In the genomic region with DNA sequence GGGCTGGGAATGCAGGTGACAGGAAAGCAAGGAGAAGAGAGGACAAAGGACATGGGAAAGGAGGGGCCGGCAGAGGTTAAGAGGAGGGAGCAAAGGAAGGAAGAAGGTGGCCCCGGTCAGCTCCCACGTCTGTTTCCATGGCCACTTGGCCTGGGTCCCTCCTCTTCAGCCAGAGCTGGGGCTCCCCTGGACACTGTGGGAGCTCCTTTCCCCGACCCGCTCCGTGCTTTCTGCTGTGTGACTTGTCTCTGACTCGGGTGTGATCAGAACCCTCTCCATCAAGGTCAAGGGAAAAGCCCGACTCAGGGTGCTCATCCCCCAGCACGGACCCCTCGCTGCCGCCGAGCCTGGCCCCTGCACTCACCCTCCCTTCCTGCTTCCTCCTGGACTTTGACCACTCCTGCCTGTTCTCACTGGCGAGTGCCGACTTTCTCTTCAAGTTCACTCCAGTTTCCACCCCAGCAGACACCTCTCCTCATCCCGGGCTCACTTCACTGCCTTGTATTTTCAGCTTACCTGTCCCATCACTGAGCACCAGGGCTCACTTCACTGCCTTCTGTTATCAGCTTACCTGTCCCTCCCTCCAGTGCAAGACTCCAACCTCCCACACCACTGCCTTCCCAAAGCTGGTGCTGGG, we compare ENCODE assay signal across 32 cellular contexts.
A peak's percentile ranks its signal among the peaks of the same experiment; 100 is the strongest.
DNase-seq lines count a peak whose midpoint lies in the region; ATAC-seq and TF ChIP-seq lines count a peak whose summit lies in the region.
"Had no signal": no experiment of that assay in that cellular context is flagged by ENCODE, and none has a peak within 500 bp of the region (broad histone marks: within the 10 kb centered on the region; RNA-seq: fewer than 3 reads in every experiment).

No MANE protein-coding gene starts in this region.

- peak overlapping the region; percentile 48 for H3K27ac Mint-ChIP-seq in activated CD8-positive, alpha-beta T cell treated with anti-CD3 and anti-CD28 coated beads, Interleukin-2, amount 10 ng/mL, durations not matched to agents 7 days and 5 days
- no peak overlapping the region for H3K27ac Mint-ChIP-seq in activated CD8-positive, alpha-beta T cell treated with anti-CD3 and anti-CD28 coated beads for 36 hours
- H3K27ac Mint-ChIP-seq in neural crest cell (ENCODE audit: unreplicated experiment) = peak overlapping the region; percentile 73
- H3K27ac Mint-ChIP-seq in glutamatergic neuron (ENCODE audit: unreplicated experiment) = no peak overlapping the region
- H3K27ac Mint-ChIP-seq: activated B cell treated with CpG ODN at 0.5 μM for 24 hours; activated naive CD4-positive, alpha-beta T cell treated with anti-CD3 and anti-CD28 coated beads, Interleukin-2, amount 50 U/mL, for 24 hours had no signal

- H3K36me3 Mint-ChIP-seq in activated CD8-positive, alpha-beta T cell treated with anti-CD3 and anti-CD28 coated beads, Interleukin-2, amount 10 ng/mL, durations not matched to agents 7 days and 5 days (ENCODE audit: low read depth) = no peaks in the 10 kb centered on the region
- no peaks in the 10 kb centered on the region for H3K36me3 Mint-ChIP-seq in activated CD8-positive, alpha-beta T cell treated with anti-CD3 and anti-CD28 coated beads for 36 hours (ENCODE audit: low read depth)
- H3K36me3 Mint-ChIP-seq in neural crest cell (ENCODE audit: low read depth) (no peaks in the 10 kb centered on the region), glutamatergic neuron (ENCODE audit: unreplicated experiment) (no peaks in the 10 kb centered on the region)

- POLR2A ChIA-PET in activated CD8-positive, alpha-beta T cell treated with anti-CD3 and anti-CD28 coated beads, Interleukin-2, amount 10 ng/mL, durations not matched to agents 7 days and 5 days (lab: Charles Lee) = no interaction called here
- POLR2A ChIA-PET in activated CD8-positive, alpha-beta T cell treated with anti-CD3 and anti-CD28 coated beads for 36 hours (lab: Charles Lee) = no interaction called here

- H3K4me3 Mint-ChIP-seq in activated CD8-positive, alpha-beta T cell treated with anti-CD3 and anti-CD28 coated beads, Interleukin-2, amount 10 ng/mL, durations not matched to agents 7 days and 5 days = no peak overlapping the region
- no peak overlapping the region for H3K4me3 Mint-ChIP-seq in activated CD8-positive, alpha-beta T cell treated with anti-CD3 and anti-CD28 coated beads for 36 hours
- H3K4me3 Mint-ChIP-seq in neural crest cell (no peak overlapping the region), glutamatergic neuron (ENCODE audit: unreplicated experiment) (no peak overlapping the region)
- H3K4me3 Mint-ChIP-seq: activated B cell treated with CpG ODN at 0.5 μM for 24 hours; activated naive CD4-positive, alpha-beta T cell treated with anti-CD3 and anti-CD28 coated beads, Interleukin-2, amount 50 U/mL, for 24 hours had no signal

- peaks cover 18% of the 10 kb centered on the region for H3K27me3 Mint-ChIP-seq in activated CD8-positive, alpha-beta T cell treated with anti-CD3 and anti-CD28 coated beads, Interleukin-2, amount 10 ng/mL, durations not matched to agents 7 days and 5 days (ENCODE audit: low read depth)
- peaks cover 19% of the 10 kb centered on the region for H3K27me3 Mint-ChIP-seq in activated CD8-positive, alpha-beta T cell treated with anti-CD3 and anti-CD28 coated beads for 36 hours
- H3K27me3 Mint-ChIP-seq in neural crest cell (ENCODE audit: low read depth) (peaks cover 4% of the 10 kb centered on the region), glutamatergic neuron (ENCODE audit: unreplicated experiment) (peaks cover 5% of the 10 kb centered on the region)

- H3K9me3 ChIP-seq in upper lobe of right lung (no peaks in the 10 kb centered on the region), ovary (no peaks in the 10 kb centered on the region)
- H3K9me3 ChIP-seq: breast epithelium, heart right ventricle, right atrium auricular region, testis, vagina had no signal

- CTCF ChIA-PET in activated CD8-positive, alpha-beta T cell treated with anti-CD3 and anti-CD28 coated beads, Interleukin-2, amount 10 ng/mL, durations not matched to agents 7 days and 5 days (lab: Charles Lee) = no interaction called here
- CTCF ChIA-PET in activated CD8-positive, alpha-beta T cell treated with anti-CD3 and anti-CD28 coated beads for 36 hours (lab: Charles Lee) = no interaction called here

- no peak for TF ChIP-seq CTCF in activated CD8-positive, alpha-beta T cell treated with anti-CD3 and anti-CD28 coated beads for 36 hours (IDR thresholded peaks at IDR 0.05)
- TF ChIP-seq CTCF in neural crest cell (conservative IDR thresholded peaks at IDR 0.05) (no peak), upper lobe of right lung (IDR thresholded peaks at IDR 0.05) (no peak), glutamatergic neuron (IDR thresholded peaks at IDR 0.05; ENCODE audit: partially characterized antibody, unreplicated experiment) (no peak), ovary (IDR thresholded peaks at IDR 0.05) (no peak)

- ATAC-seq in activated CD8-positive, alpha-beta T cell treated with anti-CD3 and anti-CD28 coated beads, Interleukin-2, amount 10 ng/mL, durations not matched to agents 7 days and 5 days = no peak
- no peak for ATAC-seq in activated CD8-positive, alpha-beta T cell treated with anti-CD3 and anti-CD28 coated beads for 36 hours
- ATAC-seq in left colon (peak; percentile 93), upper lobe of right lung (peak; percentile 20), HG03196 (IDR thresholded peaks at IDR 0.05; ENCODE audit: unreplicated experiment) (no peak)
- ATAC-seq: GM12878; stimulated activated naive CD8-positive, alpha-beta T cell treated with anti-CD3 and anti-CD28 coated beads, Interleukin-15, Interleukin-2, amounts not matched to agents 100 U/mL and 50 U/mL, for 24 hours had no signal

- H3K9me3 Mint-ChIP-seq in activated CD8-positive, alpha-beta T cell treated with anti-CD3 and anti-CD28 coated beads, Interleukin-2, amount 10 ng/mL, durations not matched to agents 7 days and 5 days (ENCODE audit: insufficient read depth) = no peaks in the 10 kb centered on the region
- H3K9me3 Mint-ChIP-seq in activated CD8-positive, alpha-beta T cell treated with anti-CD3 and anti-CD28 coated beads for 36 hours = no peaks in the 10 kb centered on the region
- H3K9me3 Mint-ChIP-seq in neural crest cell = no peaks in the 10 kb centered on the region
- no peaks in the 10 kb centered on the region for H3K9me3 Mint-ChIP-seq in glutamatergic neuron (ENCODE audit: unreplicated experiment)
- H3K9me3 Mint-ChIP-seq: activated B cell treated with CpG ODN at 0.5 μM for 24 hours; activated naive CD4-positive, alpha-beta T cell treated with anti-CD3 and anti-CD28 coated beads, Interleukin-2, amount 50 U/mL, for 24 hours had no signal

- H3K4me1 Mint-ChIP-seq in activated CD8-positive, alpha-beta T cell treated with anti-CD3 and anti-CD28 coated beads, Interleukin-2, amount 10 ng/mL, durations not matched to agents 7 days and 5 days (ENCODE audit: low read depth) = no peaks in the 10 kb centered on the region
- no peaks in the 10 kb centered on the region for H3K4me1 Mint-ChIP-seq in activated CD8-positive, alpha-beta T cell treated with anti-CD3 and anti-CD28 coated beads for 36 hours (ENCODE audit: low read depth)
- H3K4me1 Mint-ChIP-seq in neural crest cell = peaks cover 9% of the 10 kb centered on the region
- H3K4me1 Mint-ChIP-seq in glutamatergic neuron (ENCODE audit: low read depth, unreplicated experiment) = no peaks in the 10 kb centered on the region
- H3K4me1 Mint-ChIP-seq: activated B cell treated with CpG ODN at 0.5 μM for 24 hours; activated naive CD4-positive, alpha-beta T cell treated with anti-CD3 and anti-CD28 coated beads, Interleukin-2, amount 50 U/mL, for 24 hours had no signal

- no peak for TF ChIP-seq POLR2A in ovary (IDR thresholded peaks at IDR 0.05)

- H3K27ac ChIP-seq in upper lobe of right lung = no peak overlapping the region
- H3K27ac ChIP-seq in ovary = no peak overlapping the region
- H3K27ac ChIP-seq: breast epithelium, heart right ventricle, right atrium auricular region, testis, vagina had no signal

- H3K4me3 ChIP-seq in upper lobe of right lung (no peak overlapping the region), ovary (no peak overlapping the region)
- H3K4me3 ChIP-seq: breast epithelium, GM12878, heart right ventricle, K562, right atrium auricular region, testis, vagina had no signal

- WGBS in ovary, 3 donors = 6 to 10% (median 7%) methylated on average over 14 to 15 of the region's 15 CpGs

- H3K4me1 ChIP-seq in upper lobe of right lung (no peaks in the 10 kb centered on the region), ovary (ENCODE audit: insufficient read depth) (no peaks in the 10 kb centered on the region)
- H3K4me1 ChIP-seq: breast epithelium, heart right ventricle, right atrium auricular region, vagina had no signal

- intact Hi-C loops in activated CD8-positive, alpha-beta T cell treated with anti-CD3 and anti-CD28 coated beads for 36 hours (cut with micrococcal nuclease) = no loop called here
- intact Hi-C loops in left colon (cut with DNase I, micrococcal nuclease) (no loop called here), upper lobe of right lung (cut with DNase I) (no loop called here), ovary (cut with DNase I) (no loop called here)

- DNase-seq in activated CD8-positive, alpha-beta T cell treated with anti-CD3 and anti-CD28 coated beads, Interleukin-2, amount 10 ng/mL, durations not matched to agents 7 days and 5 days = no peak
- no peak for DNase-seq in activated CD8-positive, alpha-beta T cell treated with anti-CD3 and anti-CD28 coated beads for 36 hours
- DNase-seq in left colon (peak; percentile 66 to 80), neural crest cell (ENCODE audit: low read depth, low spot score) (no peak), upper lobe of right lung (peak; percentile 46), glutamatergic neuron (no peak), ovary (no peak)
- DNase-seq: activated B cell treated with CpG ODN at 0.5 μM for 24 hours; activated CD4-positive, alpha-beta T cell treated with anti-CD3 and anti-CD28 coated beads, Interleukin-2, amount 50 U/mL, for 4 hours; activated CD8-positive, alpha-beta memory T cell treated with anti-CD3 and anti-CD28 coated beads, Interleukin-2, amount 50 U/mL, for 4 hours; effector memory CD4-positive, alpha-beta T cell; EL; erythroblast; GOT3; heart right ventricle; kidney glomerular epithelial cell; mesenchymal stem cell; NCI-H1092 treated with DMSO at 0.1 percent for 48 hours; NCI-H187; NCI-H526 treated with DMSO at 0.1 percent for 48 hours; SIG-M5; stimulated activated naive CD8-positive, alpha-beta T cell treated with anti-CD3 and anti-CD28 coated beads, Interleukin-15, Interleukin-2, amounts not matched to agents 100 U/mL and 50 U/mL, for 24 hours; SW 1271; T-helper 9 cell; testis had no signal

- H3K27me3 ChIP-seq in upper lobe of right lung (no peaks in the 10 kb centered on the region), ovary (no peaks in the 10 kb centered on the region)
- H3K27me3 ChIP-seq: breast epithelium, right atrium auricular region, testis, vagina had no signal

- H3K36me3 ChIP-seq in upper lobe of right lung (no peaks in the 10 kb centered on the region), ovary (no peaks in the 10 kb centered on the region)
- H3K36me3 ChIP-seq: breast epithelium, heart right ventricle, right atrium auricular region, vagina had no signal

- TF ChIP-seq EP300 in ovary (IDR thresholded peaks at IDR 0.05) = no peak

Comparison
In these comparisons a context has a peak if more than half of its experiments do, and no peak if none do; other contexts are left out.
1. H3K27ac Mint-ChIP-seq: peak in activated CD8-positive, alpha-beta T cell treated with anti-CD3 and anti-CD28 coated beads, Interleukin-2, amount 10 ng/mL, durations not matched to agents 7 days and 5 days (single experiment) and neural crest cell (single experiment); none in activated CD8-positive, alpha-beta T cell treated with anti-CD3 and anti-CD28 coated beads for 36 hours (single experiment) and glutamatergic neuron (single experiment).
2. ATAC-seq: peak in left colon (single experiment) and upper lobe of right lung (single experiment); none in activated CD8-positive, alpha-beta T cell treated with anti-CD3 and anti-CD28 coated beads, Interleukin-2, amount 10 ng/mL, durations not matched to agents 7 days and 5 days (single experiment), activated CD8-positive, alpha-beta T cell treated with anti-CD3 and anti-CD28 coated beads for 36 hours (single experiment) and HG03196 (single experiment).
3. DNase-seq: peak in left colon (2 of 2) and upper lobe of right lung (single experiment); none in activated CD8-positive, alpha-beta T cell treated with anti-CD3 and anti-CD28 coated beads, Interleukin-2, amount 10 ng/mL, durations not matched to agents 7 days and 5 days (single experiment), activated CD8-positive, alpha-beta T cell treated with anti-CD3 and anti-CD28 coated beads for 36 hours (single experiment), neural crest cell (single experiment), glutamatergic neuron (single experiment) and ovary (0 of 5).